In the genomic region with DNA sequence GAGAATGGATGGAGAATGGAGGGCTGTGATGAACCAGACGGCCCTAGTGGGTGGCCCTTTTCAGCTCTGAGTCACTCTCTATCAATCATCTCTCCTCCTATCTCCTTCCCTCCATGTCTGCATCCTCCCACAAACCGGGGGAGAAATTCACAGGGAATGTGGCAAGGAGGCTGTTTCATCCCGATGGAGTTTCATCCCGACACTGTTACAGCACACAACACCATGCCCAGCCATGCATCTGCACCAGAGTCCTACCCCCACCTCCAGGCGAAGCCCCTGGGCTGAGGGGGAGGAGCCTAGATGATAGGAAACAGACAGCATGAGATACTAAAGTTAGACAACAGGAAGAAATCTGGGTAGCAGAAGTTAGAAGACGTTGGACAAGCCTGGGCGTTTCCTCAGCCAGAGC, we compare ENCODE assay signal across 22 cellular contexts. TPM values are rescaled to one million over a fixed set of nuclear protein-coding genes. Genes with fewer than 3 reads are reported as not detected.
DNase-seq lines count a peak whose midpoint lies in the region; ATAC-seq, FAIRE-seq and TF ChIP-seq lines count a peak whose summit lies in the region.
"Had no signal": no experiment of that assay in that cellular context is flagged by ENCODE, and none has a peak within 500 bp of the region (broad histone marks: within the 10 kb centered on the region; RNA-seq: fewer than 3 reads in every experiment).

No MANE protein-coding gene starts in this region.

- H3K18ac ChIP-seq in H1 (ENCODE audit: extremely low read depth, low read length): no peak overlapping the region

- TF ChIP-seq EP300 in H1 (IDR thresholded peaks at IDR 0.05; ENCODE audit: borderline replicate concordance in 1 of 2, low read depth in 2 of 2, low read length in 2 of 2): no peak

- peaks cover 4% of the 10 kb centered on the region for H3K9me3 Mint-ChIP-seq in activated CD4-positive, alpha-beta T cell treated with anti-CD3 and anti-CD28 coated beads, Interleukin-2, amount 10 ng/mL, durations not matched to agents 7 days and 5 days
- H3K9me3 Mint-ChIP-seq in activated CD4-positive, alpha-beta T cell treated with anti-CD3 and anti-CD28 coated beads for 36 hours (ENCODE audit: low read depth): no peaks in the 10 kb centered on the region
- H3K9me3 Mint-ChIP-seq in CD8-positive, alpha-beta T cell: no peaks in the 10 kb centered on the region
- H3K9me3 Mint-ChIP-seq: neural progenitor cell had no signal

- CTCF ChIA-PET in activated CD4-positive, alpha-beta T cell treated with anti-CD3 and anti-CD28 coated beads, Interleukin-2, amount 10 ng/mL, durations not matched to agents 7 days and 5 days (lab: Charles Lee): interaction anchor here (1.5 kb wide), 1 partner anchor 12 kb away, joined by 5 read pairs; no protein-coding TSS in a partner anchor
- CTCF ChIA-PET in activated CD4-positive, alpha-beta T cell treated with anti-CD3 and anti-CD28 coated beads for 36 hours (lab: Charles Lee): no interaction called here
- CTCF ChIA-PET in H1 (lab: Charles Lee; ENCODE audit: partially characterized antibody) (interaction anchor here (0.8 to 2.2 kb wide), 7 partner anchors 9 to 148 kb away, joined by 3 to 5 read pairs (median 3); no protein-coding TSS in a partner anchor), HEK293T (lab: Yijun Ruan, JAX) (no interaction called here)
- CTCF ChIA-PET in CD8-positive, alpha-beta T cell (lab: Charles Lee): no interaction called here

- peaks cover 0 to 4% of the 10 kb centered on the region in 2 experiments; a peak in 2 of 4 replicates for H3K9me3 ChIP-seq in H1 (ENCODE audit: insufficient read depth in 2 of 2, low read depth in 1 of 2, low read length in 1 of 2)
- H3K9me3 ChIP-seq in CD8-positive, alpha-beta T cell (ENCODE audit: low read length): no peaks in the 10 kb centered on the region
- H3K9me3 ChIP-seq: HAP-1 had no signal

- H2AK5ac ChIP-seq in H1 (ENCODE audit: low read depth, low read length): no peak overlapping the region

- FAIRE-seq in RCC 7860 (lab: Jason Lieb, UNC): no peak
- FAIRE-seq in H1 (lab: Jason Lieb, UNC): no peak
- FAIRE-seq: kidney had no signal

- no peak overlapping the region for H3K27ac ChIP-seq in H1 (ENCODE audit: low read depth, low read length)
- no peak overlapping the region for H3K27ac ChIP-seq in CD8-positive, alpha-beta T cell (ENCODE audit: low read depth, low read length)
- H3K27ac ChIP-seq: 22Rv1, HL-60, neural progenitor cell had no signal

- WGBS in H1 (ENCODE audit: extremely low coverage in 1 of 2, insufficient coverage in 1 of 2, insufficient read length in 1 of 2, insufficient replicate concordance in 2 of 2, low coverage in 1 of 2, low lambda C conversion rate in 2 of 2, missing lambda C conversion rate in 1 of 2), 2 experiments: 80% methylated on average over 7 of the region's 7 CpGs; no CpG with 5 or more reads in 1 of the 2 experiments

- no peak overlapping the region for H2AFZ ChIP-seq in H1 (ENCODE audit: low read length)
- H2AFZ ChIP-seq: neural progenitor cell had no signal

- intact Hi-C loops in activated CD4-positive, alpha-beta T cell treated with anti-CD3 and anti-CD28 coated beads for 36 hours (cut with DNase I, micrococcal nuclease): loop anchor here in 1 of 2 experiments (5.0 kb wide), 1 partner anchor 598 kb away; no protein-coding TSS in a partner anchor
- intact Hi-C loops in CD8-positive, alpha-beta T cell (cut with DNase I, micrococcal nuclease): loop anchor here in 1 of 2 experiments (10.0 kb wide), 1 partner anchor 251 kb away; no protein-coding TSS in a partner anchor

- no peak overlapping the region for H2BK15ac ChIP-seq in H1 (ENCODE audit: low read length)

- no peaks in the 10 kb centered on the region for H3K27me3 Mint-ChIP-seq in activated CD4-positive, alpha-beta T cell treated with anti-CD3 and anti-CD28 coated beads, Interleukin-2, amount 10 ng/mL, durations not matched to agents 7 days and 5 days
- no peaks in the 10 kb centered on the region for H3K27me3 Mint-ChIP-seq in activated CD4-positive, alpha-beta T cell treated with anti-CD3 and anti-CD28 coated beads for 36 hours
- no peaks in the 10 kb centered on the region for H3K27me3 Mint-ChIP-seq in CD8-positive, alpha-beta T cell (ENCODE audit: low read depth)
- H3K27me3 Mint-ChIP-seq: T-helper 17 cell had no signal

- H3K79me1 ChIP-seq in H1 (ENCODE audit: low read depth, low read length): no peaks in the 10 kb centered on the region

- no peak overlapping the region for H4K91ac ChIP-seq in H1 (replicated peaks; ENCODE audit: insufficient read length, low read length)

- peaks cover 4% of the 10 kb centered on the region; the same call in 1 of the 2 replicates for H3K23me2 ChIP-seq in H1 (ENCODE audit: low read depth, low read length)

- no peak overlapping the region for H3K4me3 Mint-ChIP-seq in activated CD4-positive, alpha-beta T cell treated with anti-CD3 and anti-CD28 coated beads, Interleukin-2, amount 10 ng/mL, durations not matched to agents 7 days and 5 days
- no peak overlapping the region for H3K4me3 Mint-ChIP-seq in activated CD4-positive, alpha-beta T cell treated with anti-CD3 and anti-CD28 coated beads for 36 hours
- H3K4me3 Mint-ChIP-seq in CD8-positive, alpha-beta T cell: no peak overlapping the region
- H3K4me3 Mint-ChIP-seq: neural progenitor cell, T-helper 17 cell had no signal

- H4K20me1 ChIP-seq in H1 (replicated peaks in 1 of 2; ENCODE audit: control insufficient read depth in 1 of 2, insufficient read depth in 2 of 2, low read length in 2 of 2): peaks cover 0 to 3% of the 10 kb centered on the region in 2 experiments

- no peak for TF ChIP-seq POLR2A in H1 (IDR thresholded peaks at IDR 0.05; ENCODE audit: control extremely low read depth in 1 of 2, low read depth in 2 of 2, low read length in 2 of 2)

- H4K8ac ChIP-seq in H1 (ENCODE audit: extremely low read depth, insufficient read depth, low read length): no peak overlapping the region

- H3K79me2 ChIP-seq in H1 (ENCODE audit: control insufficient read depth in 1 of 2, insufficient read depth in 2 of 2, low read length in 2 of 2): no peaks in the 10 kb centered on the region

- no peak for TF ChIP-seq CTCF in H1 (IDR thresholded peaks at IDR 0.05; ENCODE audit: control extremely low read depth in 1 of 3, insufficient read depth in 1 of 3, low read depth in 1 of 3, low read length in 3 of 3)
- TF ChIP-seq CTCF in omental fat pad (IDR thresholded peaks at IDR 0.05): no peak
- no peak for TF ChIP-seq CTCF in CD8-positive, alpha-beta T cell (IDR thresholded peaks at IDR 0.05)

- no peak overlapping the region for H3K56ac ChIP-seq in H1 (replicated peaks; ENCODE audit: insufficient read length, low read depth, low read length)

- no peak for ATAC-seq in activated CD4-positive, alpha-beta T cell treated with anti-CD3 and anti-CD28 coated beads for 36 hours
- peak; percentile 70 for ATAC-seq in omental fat pad (ENCODE audit: low FRiP score)
- no peak for ATAC-seq in CD8-positive, alpha-beta T cell
- ATAC-seq: T-helper 17 cell had no signal

- no peak overlapping the region for H3K4me3 ChIP-seq in H1 (ENCODE audit: extremely low read depth in 1 of 4, insufficient read depth in 2 of 4, low read depth in 3 of 4, low read length in 4 of 4)
- no peak overlapping the region for H3K4me3 ChIP-seq in CD8-positive, alpha-beta T cell (ENCODE audit: low read depth, low read length)
- H3K4me3 ChIP-seq: HAP-1, neural progenitor cell had no signal

- no peak overlapping the region for H3K4ac ChIP-seq in H1 (replicated peaks; ENCODE audit: insufficient read length, low read depth, low read length)

- no peaks in the 10 kb centered on the region; a peak in 1 of 7 replicates for H3K4me1 ChIP-seq in H1 (replicated peaks in 1 of 4; ENCODE audit: control insufficient read depth in 3 of 4, insufficient read depth in 4 of 4, low read length in 3 of 4)
- H3K4me1 ChIP-seq in CD8-positive, alpha-beta T cell (ENCODE audit: insufficient read depth, low read length): no peaks in the 10 kb centered on the region
- H3K4me1 ChIP-seq: HAP-1 had no signal

- no peak overlapping the region for H4K5ac ChIP-seq in H1 (ENCODE audit: insufficient read length, low read depth, low read length)

- peaks cover 39% of the 10 kb centered on the region for H3K36me3 Mint-ChIP-seq in activated CD4-positive, alpha-beta T cell treated with anti-CD3 and anti-CD28 coated beads, Interleukin-2, amount 10 ng/mL, durations not matched to agents 7 days and 5 days (ENCODE audit: low read depth)
- peaks cover 41% of the 10 kb centered on the region for H3K36me3 Mint-ChIP-seq in activated CD4-positive, alpha-beta T cell treated with anti-CD3 and anti-CD28 coated beads for 36 hours (ENCODE audit: low read depth)
- H3K36me3 Mint-ChIP-seq in CD8-positive, alpha-beta T cell: peaks cover 91% of the 10 kb centered on the region

- H3K9ac ChIP-seq in H1 (replicated peaks in 1 of 4; ENCODE audit: extremely low read depth in 1 of 4, low read depth in 3 of 4, low read length in 3 of 4): no peak overlapping the region
- H3K9ac ChIP-seq: neural progenitor cell had no signal

- TF ChIP-seq RAD21 in H1 (IDR thresholded peaks at IDR 0.05 in 1 of 2, conservative IDR thresholded peaks at IDR 0.05 in 1 of 2; ENCODE audit: low read depth in 2 of 2, low read length in 2 of 2): no peak

- H2BK120ac ChIP-seq in H1 (replicated peaks; ENCODE audit: low read depth, low read length): no peak overlapping the region

- peak overlapping the region; percentile 3 for H3K27ac Mint-ChIP-seq in activated CD4-positive, alpha-beta T cell treated with anti-CD3 and anti-CD28 coated beads, Interleukin-2, amount 10 ng/mL, durations not matched to agents 7 days and 5 days
- H3K27ac Mint-ChIP-seq in activated CD4-positive, alpha-beta T cell treated with anti-CD3 and anti-CD28 coated beads for 36 hours: no peak overlapping the region
- H3K27ac Mint-ChIP-seq in CD8-positive, alpha-beta T cell: no peak overlapping the region
- H3K27ac Mint-ChIP-seq: neural progenitor cell, T-helper 17 cell had no signal

- no peak overlapping the region for H2BK12ac ChIP-seq in H1 (ENCODE audit: low read depth, low read length)

- H2BK20ac ChIP-seq in H1 (ENCODE audit: low read length): no peak overlapping the region

- DNase-seq in activated CD4-positive, alpha-beta T cell treated with anti-CD3 and anti-CD28 coated beads, Interleukin-2, amount 10 ng/mL, durations not matched to agents 7 days and 5 days: no peak
- DNase-seq in activated CD4-positive, alpha-beta T cell treated with anti-CD3 and anti-CD28 coated beads for 36 hours: no peak
- DNase-seq in RCC 7860 (ENCODE audit: low spot score) (peak; percentile 32), H1 (ENCODE audit: low read depth in 1 of 2, low spot score in 2 of 2) (no peak), omental fat pad (ENCODE audit: low spot score) (no peak), HEK293T (ENCODE audit: extremely low spot score) (no peak), NCI-H2107 (lab: John Stamatoyannopoulos, UW) (no peak)
- no peak for DNase-seq in CD8-positive, alpha-beta T cell
- DNase-seq: activated effector memory CD4-positive, alpha-beta T cell treated with anti-CD3 and anti-CD28 coated beads, Interleukin-2, amount 50 U/mL, for 16 hours; C1 segment of cervical spinal cord; kidney; midbrain; MV-4-11; NCI-H2029; NCI-H510A treated with DMSO at 0.1 percent for 48 hours; Right ventricle myocardium superior; stimulated activated CD4-positive, alpha-beta T cell treated with anti-CD3 and anti-CD28 coated beads, Interleukin-12 subunit alpha, Interleukin-12 subunit beta, amount 100 ng/mL, for 4 hours; T-helper 17 cell had no signal

- H3K14ac ChIP-seq in H1 (ENCODE audit: insufficient read length): no peak overlapping the region

- POLR2A ChIA-PET in activated CD4-positive, alpha-beta T cell treated with anti-CD3 and anti-CD28 coated beads, Interleukin-2, amount 10 ng/mL, durations not matched to agents 7 days and 5 days (lab: Charles Lee): no interaction called here
- POLR2A ChIA-PET in activated CD4-positive, alpha-beta T cell treated with anti-CD3 and anti-CD28 coated beads for 36 hours (lab: Charles Lee): no interaction called here
- POLR2A ChIA-PET in H1 (lab: Charles Lee; ENCODE audit: partially characterized antibody) (interaction anchor here (1.2 kb wide), 1 partner anchor 18 kb away, joined by 3 read pairs; no protein-coding TSS in a partner anchor), HEK293T (lab: Yijun Ruan, JAX) (no interaction called here)
- POLR2A ChIA-PET in CD8-positive, alpha-beta T cell (lab: Charles Lee): no interaction called here

- H3K23ac ChIP-seq in H1 (ENCODE audit: insufficient read length): no peak overlapping the region

- peaks cover 2% of the 10 kb centered on the region for H3K4me1 Mint-ChIP-seq in activated CD4-positive, alpha-beta T cell treated with anti-CD3 and anti-CD28 coated beads, Interleukin-2, amount 10 ng/mL, durations not matched to agents 7 days and 5 days
- H3K4me1 Mint-ChIP-seq in activated CD4-positive, alpha-beta T cell treated with anti-CD3 and anti-CD28 coated beads for 36 hours: no peaks in the 10 kb centered on the region
- no peaks in the 10 kb centered on the region for H3K4me1 Mint-ChIP-seq in CD8-positive, alpha-beta T cell (ENCODE audit: low read depth)

- no peak overlapping the region for H2BK5ac ChIP-seq in H1 (ENCODE audit: low read depth, low read length)

- peaks cover 0 to 20% (median 6%) of the 10 kb centered on the region in 4 experiments; a peak in 7 of 8 replicates for H3K36me3 ChIP-seq in H1 (ENCODE audit: control insufficient read depth in 2 of 4, insufficient read depth in 4 of 4, low read length in 3 of 4)
- H3K36me3 ChIP-seq in CD8-positive, alpha-beta T cell (ENCODE audit: insufficient read depth, low read length): peaks cover 57% of the 10 kb centered on the region
- H3K36me3 ChIP-seq: neural progenitor cell had no signal

- no peak overlapping the region for H3K4me2 ChIP-seq in H1 (ENCODE audit: insufficient read depth in 1 of 2, low read depth in 2 of 2, low read length in 2 of 2)
- H3K4me2 ChIP-seq: neural progenitor cell had no signal

- no peaks in the 10 kb centered on the region; a peak in 1 of 7 replicates for H3K27me3 ChIP-seq in H1 (replicated peaks in 1 of 4; ENCODE audit: control insufficient read depth in 3 of 4, extremely low read depth in 1 of 4, insufficient read depth in 3 of 4, low read length in 3 of 4)
- H3K27me3 ChIP-seq in CD8-positive, alpha-beta T cell (ENCODE audit: insufficient read depth, low read length): no peaks in the 10 kb centered on the region
- H3K27me3 ChIP-seq: neural progenitor cell had no signal

RNA-seq across cellular contexts. Expression of gene SLC8B1, which starts 20.8 kb away (rescaled TPM):
- 10 to 100 TPM; 27.7 to 33.2 TPM for total RNA-seq in activated CD4-positive, alpha-beta T cell treated with anti-CD3 and anti-CD28 coated beads, Interleukin-2, amount 10 ng/mL, durations not matched to agents 7 days and 5 days
- total RNA-seq in activated CD4-positive, alpha-beta T cell treated with anti-CD3 and anti-CD28 coated beads for 36 hours: 10 to 100 TPM; 17.9 to 19.4 TPM
- total RNA-seq in H1 (2021; fragmentation: NEBNext Ultra II Directional; extraction: Animal tissue kit (Norgen Biotek cat#: 25700)): 11.2 and 11.3 TPM in 2 replicates
- polyA plus RNA-seq in H1 (2011; rRNA removed): 19.1 and 26.9 TPM in 2 replicates
- 13.9 TPM for polyA plus RNA-seq in H1 (2011; cell fraction: cytosol; rRNA removed)
- polyA plus RNA-seq in H1 (2011; cell fraction: nucleus; rRNA removed): 35.0 TPM
- 5.9 to 13.1 TPM (median 9.4 TPM) in 4 replicates for polyA plus RNA-seq in H1 (2012, experiment 1 of 2)
- 6.9 TPM for polyA plus RNA-seq in H1 (2012, experiment 2 of 2)
- 15.0 TPM for polyA plus RNA-seq in H1 (2013, experiment 1 of 2)
- 13.8 TPM for polyA plus RNA-seq in H1 (2013, experiment 2 of 2)
- polyA minus RNA-seq in H1 (2011; rRNA and poly(A)+ RNA removed): 15.9 and 20.1 TPM in 2 replicates
- 5.6 TPM for polyA minus RNA-seq in H1 (2011; cell fraction: cytosol; rRNA and poly(A)+ RNA removed)
- 11.7 TPM for polyA minus RNA-seq in H1 (2011; cell fraction: nucleus; rRNA and poly(A)+ RNA removed)
- total RNA-seq in omental fat pad: 10 to 100 TPM; 22.7 to 59.3 (median 41.3) TPM
- total RNA-seq in CD8-positive, alpha-beta T cell: 10 to 100 TPM; 67.3 to 72.8 TPM

RNA-seq across cellular contexts. Expression of gene PLBD2, which starts 44.3 kb away (rescaled TPM):
- 10 to 100 TPM; 12.7 to 15.3 TPM for total RNA-seq in activated CD4-positive, alpha-beta T cell treated with anti-CD3 and anti-CD28 coated beads, Interleukin-2, amount 10 ng/mL, durations not matched to agents 7 days and 5 days
- 10 to 100 TPM; 13.7 to 17.3 TPM for total RNA-seq in activated CD4-positive, alpha-beta T cell treated with anti-CD3 and anti-CD28 coated beads for 36 hours
- 33.1 and 33.5 TPM in 2 replicates for total RNA-seq in H1 (2021; fragmentation: NEBNext Ultra II Directional; extraction: Animal tissue kit (Norgen Biotek cat#: 25700))
- 16.8 and 25.6 TPM in 2 replicates for polyA plus RNA-seq in H1 (2011; rRNA removed)
- polyA plus RNA-seq in H1 (2011; cell fraction: cytosol; rRNA removed): 15.6 TPM
- 21.4 TPM for polyA plus RNA-seq in H1 (2011; cell fraction: nucleus; rRNA removed)
- 27.5 to 34.4 TPM (median 29.7 TPM) in 4 replicates for polyA plus RNA-seq in H1 (2012, experiment 1 of 2)
- polyA plus RNA-seq in H1 (2012, experiment 2 of 2): 22.2 TPM
- 83.3 TPM for polyA plus RNA-seq in H1 (2013, experiment 1 of 2)
- 83.3 TPM for polyA plus RNA-seq in H1 (2013, experiment 2 of 2)
- 15.8 and 22.1 TPM in 2 replicates for polyA minus RNA-seq in H1 (2011; rRNA and poly(A)+ RNA removed)
- 25.1 TPM for polyA minus RNA-seq in H1 (2011; cell fraction: cytosol; rRNA and poly(A)+ RNA removed)
- 12.2 TPM for polyA minus RNA-seq in H1 (2011; cell fraction: nucleus; rRNA and poly(A)+ RNA removed)
- 10 to 100 TPM; 26.4 to 50.2 (median 36.2) TPM for total RNA-seq in omental fat pad
- total RNA-seq in CD8-positive, alpha-beta T cell: 1 to 10 TPM; 9.2 to 9.9 TPM

Comparison
In these comparisons a context has a peak if more than half of its experiments do, and no peak if none do; other contexts are left out.
1. CTCF ChIA-PET loops: an anchor here in activated CD4-positive, alpha-beta T cell treated with anti-CD3 and anti-CD28 coated beads, Interleukin-2, amount 10 ng/mL, durations not matched to agents 7 days and 5 days (1.5 kb wide) and H1 (0.8 to 2.2 kb wide); none called in activated CD4-positive, alpha-beta T cell treated with anti-CD3 and anti-CD28 coated beads for 36 hours, CD8-positive, alpha-beta T cell and HEK293T.